ENCODE assay signal across 11 cellular contexts in the genomic region with DNA sequence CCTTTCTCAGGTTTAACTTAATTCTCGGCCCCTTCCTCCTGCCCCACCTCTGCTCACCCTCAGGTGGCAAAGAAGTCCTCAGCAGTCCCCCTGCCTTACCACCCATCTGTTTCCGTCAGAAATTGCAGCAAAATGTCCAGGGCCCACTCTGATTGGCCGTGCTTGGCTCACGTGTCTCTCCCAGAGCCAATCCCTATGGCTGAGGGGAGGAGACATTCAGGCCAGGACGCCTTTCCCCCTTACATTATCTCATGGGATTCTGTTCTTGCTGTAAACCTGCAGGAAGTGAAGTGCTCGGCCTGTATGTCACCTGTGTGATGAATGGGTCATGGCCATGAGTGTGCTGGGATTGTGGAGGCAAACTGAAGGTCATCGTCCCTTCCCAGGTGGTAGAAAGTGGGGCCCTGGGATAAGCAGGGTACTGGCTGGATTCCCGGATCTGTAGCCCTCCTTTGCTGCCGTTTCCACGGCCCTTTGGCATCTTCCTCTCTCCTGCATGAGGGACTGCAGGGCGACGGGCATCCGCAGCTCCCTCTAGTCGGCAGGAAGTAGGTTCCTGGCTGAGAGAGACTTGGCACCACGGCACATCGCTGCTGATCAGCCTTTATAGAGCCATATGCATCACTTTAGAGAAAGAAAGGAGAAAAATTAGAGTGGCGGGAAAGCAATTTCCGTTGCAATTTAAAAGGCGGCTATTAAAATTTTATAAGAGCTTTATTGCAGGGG.
DNase-seq lines count a peak whose midpoint lies in the region; ATAC-seq and TF ChIP-seq lines count a peak whose summit lies in the region.
"Had no signal": no experiment of that assay in that cellular context is flagged by ENCODE, and none has a peak within 500 bp of the region (broad histone marks: within the 10 kb centered on the region; RNA-seq: fewer than 3 reads in every experiment).

No MANE protein-coding gene starts in this region.

- ATAC-seq in WTC11: peak; percentile 95
- ATAC-seq in left colon: peak; percentile 39
- ATAC-seq in aorta (ENCODE audit: low FRiP score): no peak
- ATAC-seq in GM21390 (IDR thresholded peaks at IDR 0.05; ENCODE audit: unreplicated experiment): no peak
- no peak for ATAC-seq in HG02759 (IDR thresholded peaks at IDR 0.05; ENCODE audit: unreplicated experiment)
- ATAC-seq: stimulated activated naive CD8-positive, alpha-beta T cell treated with anti-CD3 and anti-CD28 coated beads, Interleukin-15, Interleukin-2, amounts not matched to agents 100 U/mL and 50 U/mL, for 24 hours had no signal

- H3K4me1 Mint-ChIP-seq in WTC11: peaks cover 22% of the 10 kb centered on the region

- H3K36me3 ChIP-seq in testis (ENCODE audit: low read depth, missing control alignments) (no peaks in the 10 kb centered on the region), aorta (ENCODE audit: control insufficient read depth in 1 of 2, insufficient read depth in 2 of 2, low read length in 1 of 2) (no peaks in the 10 kb centered on the region)

- peak overlapping the region; percentile 78 for H3K27ac Mint-ChIP-seq in WTC11

- H3K4me1 ChIP-seq in testis (no peaks in the 10 kb centered on the region), aorta (ENCODE audit: control insufficient read depth in 1 of 2, insufficient read depth in 2 of 2, low read length in 2 of 2) (no peaks in the 10 kb centered on the region)

- H3K9me3 Mint-ChIP-seq in WTC11: no peaks in the 10 kb centered on the region

- no peak overlapping the region for H3K4me3 Mint-ChIP-seq in WTC11

- peaks cover 1% of the 10 kb centered on the region; the same call in 1 of the 2 replicates for H3K36me3 Mint-ChIP-seq in WTC11

- TF ChIP-seq CTCF in WTC11 (IDR thresholded peaks at IDR 0.05): no peak
- no peak for TF ChIP-seq CTCF in testis (IDR thresholded peaks at IDR 0.05)

- H3K27ac ChIP-seq in testis (no peak overlapping the region), aorta (ENCODE audit: low read depth in 1 of 2, low read length in 2 of 2) (no peak overlapping the region)

- DNase-seq in NCI-H524 (lab: John Stamatoyannopoulos, UW) (peak; percentile 30 to 65), NCI-H524 treated with DMSO at 0.1 percent for 48 hours (lab: John Stamatoyannopoulos, UW) (no peak), WTC11 (ENCODE audit: low spot score) (peak; percentile 53), left colon (no peak), testis (peak; percentile 37), aorta (no peak)
- DNase-seq: NCI-H1417 treated with DMSO at 0.1 percent for 48 hours; Peyer's patch; stimulated activated naive CD8-positive, alpha-beta T cell treated with anti-CD3 and anti-CD28 coated beads, Interleukin-15, Interleukin-2, amounts not matched to agents 100 U/mL and 50 U/mL, for 24 hours had no signal

- no peaks in the 10 kb centered on the region for H3K27me3 Mint-ChIP-seq in WTC11 (ENCODE audit: low read depth)

- no peak for TF ChIP-seq POLR2A in testis (IDR thresholded peaks at IDR 0.05)

- H3K4me3 ChIP-seq in testis (no peak overlapping the region), aorta (ENCODE audit: low read length in 2 of 2) (no peak overlapping the region)
- H3K4me3 ChIP-seq: Peyer's patch had no signal

- H3K9me3 ChIP-seq in testis (no peaks in the 10 kb centered on the region), aorta (ENCODE audit: control insufficient read depth, low read length) (no peaks in the 10 kb centered on the region)
- H3K9me3 ChIP-seq: Peyer's patch had no signal

- intact Hi-C loops in left colon (cut with DNase I, micrococcal nuclease): no loop called here
- intact Hi-C loops in testis (cut with DNase I; ENCODE audit: low total_unique reads): no loop called here
- intact Hi-C loops in aorta (cut with DNase I): no loop called here

- POLR2A ChIA-PET in WTC11 (lab: Charles Lee): interaction anchor here (1.4 kb wide), 1 partner anchor 21 kb away, joined by 6 read pairs; no protein-coding TSS in a partner anchor

- H3K27me3 ChIP-seq in testis (no peaks in the 10 kb centered on the region), aorta (ENCODE audit: control insufficient read depth in 1 of 2, insufficient read depth in 2 of 2, low read length in 1 of 2) (no peaks in the 10 kb centered on the region)
- H3K27me3 ChIP-seq: Peyer's patch had no signal

- CTCF ChIA-PET in WTC11 (lab: Charles Lee): interaction anchor here (1.7 to 2.1 kb wide), 2 partner anchors 49 to 123 kb away, joined by 5 to 7 read pairs; no protein-coding TSS in a partner anchor

- 55 to 77% methylated on average over 17 to 19 of the region's 19 CpGs for WGBS in testis, 2 donors
- 73 to 78% methylated on average over 19 of the region's 19 CpGs for WGBS in aorta, 2 donors

TF ChIP-seq in WTC11, 78 proteins besides CTCF, POLR2A, EP300 and RAD21 (continues in another document):
- TF ChIP-seq KAT7 (CRISPR knock-in tag; IDR thresholded peaks at IDR 0.05; ENCODE audit: borderline replicate concordance) (no peak), ZNF138 (CRISPR knock-in tag; conservative IDR thresholded peaks at IDR 0.05) (no peak), NFATC4 (CRISPR knock-in tag; IDR thresholded peaks at IDR 0.05) (no peak), ZNF396 (CRISPR knock-in tag; IDR thresholded peaks at IDR 0.05; ENCODE audit: borderline replicate concordance) (no peak), E2F4 (CRISPR knock-in tag; IDR thresholded peaks at IDR 0.05; ENCODE audit: borderline replicate concordance, low read depth) (no peak), GABPB1 (CRISPR knock-in tag; IDR thresholded peaks at IDR 0.05) (no peak), ZNF317 (CRISPR knock-in tag; IDR thresholded peaks at IDR 0.05; ENCODE audit: borderline replicate concordance, low read depth) (no peak), USF2 (CRISPR knock-in tag; IDR thresholded peaks at IDR 0.05) (peak; percentile 88), NFYB (CRISPR knock-in tag; conservative IDR thresholded peaks at IDR 0.05; ENCODE audit: low read depth) (peak; percentile 66), PRDM15 (CRISPR knock-in tag; IDR thresholded peaks at IDR 0.05) (no peak), NFE2L1 (CRISPR knock-in tag; IDR thresholded peaks at IDR 0.05) (no peak), IRF1 (CRISPR knock-in tag; IDR thresholded peaks at IDR 0.05) (no peak)
- TF ChIP-seq, protein P1, sequence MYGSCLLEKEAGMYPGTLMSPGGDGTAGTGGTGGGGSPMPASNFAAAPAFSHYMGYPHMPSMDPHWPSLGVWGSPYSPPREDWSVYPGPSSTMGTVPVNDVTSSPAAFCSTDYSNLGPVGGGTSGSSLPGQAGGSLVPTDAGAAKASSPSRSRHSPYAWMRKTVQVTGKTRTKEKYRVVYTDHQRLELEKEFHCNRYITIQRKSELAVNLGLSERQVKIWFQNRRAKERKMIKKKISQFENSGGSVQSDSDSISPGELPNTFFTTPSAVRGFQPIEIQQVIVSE (CRISPR knock-in tag; IDR thresholded peaks at IDR 0.05; ENCODE audit: borderline replicate concordance): no peak

Comparison
In these comparisons a context has a peak if more than half of its experiments do, and no peak if none do; other contexts are left out.
1. DNase-seq: peak in NCI-H524 (2 of 2), WTC11 (single experiment) and testis (single experiment); none in NCI-H524 treated with DMSO at 0.1 percent for 48 hours (single experiment), left colon (0 of 2) and aorta (0 of 2).
2. ATAC-seq: peak in WTC11 (single experiment) and left colon (single experiment); none in aorta (single experiment), GM21390 (single experiment) and HG02759 (single experiment).